1 cellular context compared by ENCODE assay signal in the genomic region with DNA sequence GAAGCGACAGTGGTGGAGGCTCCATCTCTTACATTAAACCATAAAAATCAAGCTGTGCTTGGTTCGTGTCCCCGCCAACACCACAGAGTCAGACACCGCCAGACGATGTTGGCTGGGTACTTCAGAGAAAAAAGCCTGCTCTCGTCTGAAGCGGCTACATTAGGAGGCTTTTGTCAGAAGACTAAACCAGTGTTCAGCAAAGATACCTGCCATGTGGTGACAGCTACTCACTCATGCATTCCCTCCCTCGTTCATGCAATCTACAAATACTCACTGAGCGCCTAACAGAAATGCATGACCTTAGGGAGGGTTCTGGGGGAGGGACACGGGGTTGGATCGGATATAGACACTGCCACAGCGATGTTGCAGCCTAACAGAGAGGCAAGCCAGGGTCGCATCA.
A peak's percentile ranks its signal among the peaks of the same experiment; 100 is the strongest.
TF ChIP-seq lines count a peak whose summit lies in the region.

No MANE protein-coding gene starts in this region.

TF ChIP-seq in K562, 482 proteins besides CTCF, POLR2A, EP300 and RAD21 (continued from another document):
- TF ChIP-seq, protein P1, sequence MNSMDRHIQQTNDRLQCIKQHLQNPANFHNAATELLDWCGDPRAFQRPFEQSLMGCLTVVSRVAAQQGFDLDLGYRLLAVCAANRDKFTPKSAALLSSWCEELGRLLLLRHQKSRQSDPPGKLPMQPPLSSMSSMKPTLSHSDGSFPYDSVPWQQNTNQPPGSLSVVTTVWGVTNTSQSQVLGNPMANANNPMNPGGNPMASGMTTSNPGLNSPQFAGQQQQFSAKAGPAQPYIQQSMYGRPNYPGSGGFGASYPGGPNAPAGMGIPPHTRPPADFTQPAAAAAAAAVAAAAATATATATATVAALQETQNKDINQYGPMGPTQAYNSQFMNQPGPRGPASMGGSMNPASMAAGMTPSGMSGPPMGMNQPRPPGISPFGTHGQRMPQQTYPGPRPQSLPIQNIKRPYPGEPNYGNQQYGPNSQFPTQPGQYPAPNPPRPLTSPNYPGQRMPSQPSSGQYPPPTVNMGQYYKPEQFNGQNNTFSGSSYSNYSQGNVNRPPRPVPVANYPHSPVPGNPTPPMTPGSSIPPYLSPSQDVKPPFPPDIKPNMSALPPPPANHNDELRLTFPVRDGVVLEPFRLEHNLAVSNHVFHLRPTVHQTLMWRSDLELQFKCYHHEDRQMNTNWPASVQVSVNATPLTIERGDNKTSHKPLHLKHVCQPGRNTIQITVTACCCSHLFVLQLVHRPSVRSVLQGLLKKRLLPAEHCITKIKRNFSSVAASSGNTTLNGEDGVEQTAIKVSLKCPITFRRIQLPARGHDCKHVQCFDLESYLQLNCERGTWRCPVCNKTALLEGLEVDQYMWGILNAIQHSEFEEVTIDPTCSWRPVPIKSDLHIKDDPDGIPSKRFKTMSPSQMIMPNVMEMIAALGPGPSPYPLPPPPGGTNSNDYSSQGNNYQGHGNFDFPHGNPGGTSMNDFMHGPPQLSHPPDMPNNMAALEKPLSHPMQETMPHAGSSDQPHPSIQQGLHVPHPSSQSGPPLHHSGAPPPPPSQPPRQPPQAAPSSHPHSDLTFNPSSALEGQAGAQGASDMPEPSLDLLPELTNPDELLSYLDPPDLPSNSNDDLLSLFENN (IDR thresholded peaks at IDR 0.05; ENCODE audit: low read depth in 2 of 2, low read length in 2 of 2) = no peak
- TF ChIP-seq, protein P2, sequence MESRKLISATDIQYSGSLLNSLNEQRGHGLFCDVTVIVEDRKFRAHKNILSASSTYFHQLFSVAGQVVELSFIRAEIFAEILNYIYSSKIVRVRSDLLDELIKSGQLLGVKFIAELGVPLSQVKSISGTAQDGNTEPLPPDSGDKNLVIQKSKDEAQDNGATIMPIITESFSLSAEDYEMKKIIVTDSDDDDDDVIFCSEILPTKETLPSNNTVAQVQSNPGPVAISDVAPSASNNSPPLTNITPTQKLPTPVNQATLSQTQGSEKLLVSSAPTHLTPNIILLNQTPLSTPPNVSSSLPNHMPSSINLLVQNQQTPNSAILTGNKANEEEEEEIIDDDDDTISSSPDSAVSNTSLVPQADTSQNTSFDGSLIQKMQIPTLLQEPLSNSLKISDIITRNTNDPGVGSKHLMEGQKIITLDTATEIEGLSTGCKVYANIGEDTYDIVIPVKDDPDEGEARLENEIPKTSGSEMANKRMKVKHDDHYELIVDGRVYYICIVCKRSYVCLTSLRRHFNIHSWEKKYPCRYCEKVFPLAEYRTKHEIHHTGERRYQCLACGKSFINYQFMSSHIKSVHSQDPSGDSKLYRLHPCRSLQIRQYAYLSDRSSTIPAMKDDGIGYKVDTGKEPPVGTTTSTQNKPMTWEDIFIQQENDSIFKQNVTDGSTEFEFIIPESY (CRISPR knock-in tag; IDR thresholded peaks at IDR 0.05) = peak; percentile 41; the same call in 1 of the 2 replicates
- peak; percentile 43; the same call in 1 of the 2 replicates for TF ChIP-seq TAL1 (IDR thresholded peaks at IDR 0.05)
- peak in 1 of 2 experiments; percentile 17; a peak in 1 of 4 replicates for TF ChIP-seq KDM1A (IDR thresholded peaks at IDR 0.05)
- TF ChIP-seq RCOR1 (IDR thresholded peaks at IDR 0.05; ENCODE audit: borderline replicate concordance in 1 of 2, low read depth in 2 of 2, low read length in 2 of 2) = no peak
- no peak for TF ChIP-seq PURB (CRISPR knock-in tag; IDR thresholded peaks at IDR 0.05; ENCODE audit: low read depth)
- no peak for TF ChIP-seq ETV1 (tag; conservative IDR thresholded peaks at IDR 0.05; ENCODE audit: low read depth)
